ENCODE assay signal across 22 cellular contexts in the genomic region with DNA sequence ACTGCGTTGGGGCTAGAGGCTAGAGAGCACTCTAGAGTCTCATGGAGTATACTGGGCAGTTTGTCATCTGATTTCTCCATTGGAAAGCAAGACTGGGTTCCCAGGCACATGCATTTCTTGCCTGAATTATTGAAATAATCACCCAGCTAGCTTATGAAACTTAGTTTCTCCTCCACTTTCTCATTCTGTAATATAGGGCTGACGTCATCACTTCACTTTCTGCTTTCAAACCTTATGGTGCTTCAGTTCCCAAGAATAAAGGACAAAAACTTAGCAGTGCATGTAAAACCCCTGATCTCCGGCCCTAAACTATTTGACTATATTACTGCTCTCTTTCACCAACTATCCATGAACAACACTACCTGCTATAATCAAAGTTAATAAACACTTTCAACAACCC.
DNase-seq lines count a peak whose midpoint lies in the region; ATAC-seq, FAIRE-seq and TF ChIP-seq lines count a peak whose summit lies in the region.
"Had no signal": no experiment of that assay in that cellular context is flagged by ENCODE, and none has a peak within 500 bp of the region (broad histone marks: within the 10 kb centered on the region; RNA-seq: fewer than 3 reads in every experiment).

No MANE protein-coding gene starts in this region.

- 7% methylated on average over 3 of the region's 3 CpGs for WGBS in K562 (ENCODE audit: insufficient coverage, low coverage, missing lambda C conversion rate)

- H3K27ac ChIP-seq in GM23338 (ENCODE audit: low read depth) (no peak overlapping the region), K562 (ENCODE audit: extremely low read depth, low read depth, low read length) (no peak overlapping the region)
- H3K27ac ChIP-seq: BLaER1 had no signal

- CTCF ChIA-PET in K562 (lab: Yijun Ruan, JAX; ENCODE audit: low intra/inter-chr PET ratio), result interaction anchor here (2.7 to 6.6 kb wide), 2 partner anchors 147 to 212 kb away, joined by 24 to 83 read pairs; a partner anchor contains a TSS

- no peaks in the 10 kb centered on the region for H3K9me2 ChIP-seq in GM23338 (ENCODE audit: insufficient read depth)

- no peaks in the 10 kb centered on the region for H3K9me1 ChIP-seq in K562 (ENCODE audit: control insufficient read depth, insufficient read depth, low read length)

- POLR2A ChIA-PET in K562 (lab: Yijun Ruan, JAX), result no interaction called here

- no peak for FAIRE-seq in K562 (lab: Jason Lieb, UNC)
- FAIRE-seq: A204.1, D721Med, GM12892, GM18507 had no signal

- intact Hi-C loops in K562 (cut with micrococcal nuclease), result loop anchor here (5.0 to 10.0 kb wide), 3 partner anchors 96 to 798 kb away; no protein-coding TSS in a partner anchor

- no peak for TF ChIP-seq RAD21 in K562 (CRISPR knock-in tag; conservative IDR thresholded peaks at IDR 0.05 in 1 of 2, IDR thresholded peaks at IDR 0.05 in 1 of 2)

- no peaks in the 10 kb centered on the region for H3K36me3 Mint-ChIP-seq in GM23338 (ENCODE audit: low read depth)
- H3K36me3 Mint-ChIP-seq: CD14-positive monocyte; CD4-positive, CD25-positive, alpha-beta regulatory T cell; CD8-positive, alpha-beta T cell had no signal

- H3F3A ChIP-seq in GM23338 (replicated peaks; ENCODE audit: low read depth), result no peaks in the 10 kb centered on the region

- no peaks in the 10 kb centered on the region for H3K4me1 ChIP-seq in GM23338 (ENCODE audit: insufficient read depth)
- no peaks in the 10 kb centered on the region for H3K4me1 ChIP-seq in K562 (replicated peaks in 1 of 2; ENCODE audit: control insufficient read depth in 2 of 2, insufficient read depth in 2 of 2, low read length in 2 of 2)
- H3K4me1 ChIP-seq: BE2C, BLaER1, Caco-2 had no signal

- no peak overlapping the region for H3K27ac Mint-ChIP-seq in GM23338
- H3K27ac Mint-ChIP-seq: CD14-positive monocyte; CD4-positive, CD25-positive, alpha-beta regulatory T cell; CD8-positive, alpha-beta T cell had no signal

- peaks cover 7% of the 10 kb centered on the region for H3K4me1 Mint-ChIP-seq in GM23338
- H3K4me1 Mint-ChIP-seq: CD14-positive monocyte had no signal

- H2AFZ ChIP-seq in GM23338, result peak overlapping the region; percentile 24; the same call in 1 of the 2 replicates
- no peak overlapping the region for H2AFZ ChIP-seq in K562 (ENCODE audit: low read depth, low read length)

- no peaks in the 10 kb centered on the region for H3K27me3 Mint-ChIP-seq in GM23338 (ENCODE audit: insufficient read depth, low read depth, poor library complexity)

- no peak overlapping the region for H3K4me2 ChIP-seq in GM23338
- no peak overlapping the region for H3K4me2 ChIP-seq in K562 (ENCODE audit: insufficient read depth, low read length)
- H3K4me2 ChIP-seq: BLaER1 had no signal

- H3K9me3 Mint-ChIP-seq in GM23338, result no peaks in the 10 kb centered on the region
- H3K9me3 Mint-ChIP-seq: CD14-positive monocyte; CD8-positive, alpha-beta T cell had no signal

- in situ Hi-C loops in SK-MEL-5 (cut with HindIII; ENCODE audit: low pct_unique_long_range_greater_than_20kb, low sequenced_read_pairs), result no loop called here
- in situ Hi-C loops in K562 (cut with MboI), result loop anchor here (5.0 to 25.0 kb wide), 4 partner anchors 156 to 801 kb away; a partner anchor contains a TSS

- no TSS peak for BruUV-seq in K562 (replicated peaks; lab: Mats Ljungman, UMichigan)

- H3K4me3 ChIP-seq in GM23338 (no peak overlapping the region), K562 (no peak overlapping the region)
- H3K4me3 ChIP-seq: BLaER1 had no signal

- no peak for DNase-seq in GM23338 (ENCODE audit: low spot score)
- peak; percentile 12 for DNase-seq in SK-MEL-5 (ENCODE audit: low read depth, low spot score)
- DNase-seq in K562 (ENCODE audit: extremely low read depth in 1 of 4, low spot score in 3 of 4), result no peak
- no peak for DNase-seq in retina
- no peak for DNase-seq in stimulated activated naive CD4-positive, alpha-beta T cell treated with Interleukin-2 at 50 U/mL for 16 hours (lab: John Stamatoyannopoulos, UW)
- no peak for DNase-seq in H4 (ENCODE audit: low spot score)
- DNase-seq: 8988T; ACHN; BE2C; C1 segment of cervical spinal cord; Caco-2; Calu3; CD4-positive, CD25-positive, alpha-beta regulatory T cell; CD8-positive, alpha-beta T cell; DMS79 treated with DMSO at 0.1 percent for 48 hours; GF-D8 had no signal

- TF ChIP-seq CTCF in GM23338 (conservative IDR thresholded peaks at IDR 0.05; ENCODE audit: low read depth in 2 of 2) (no peak), K562 (IDR thresholded peaks at IDR 0.05 in 2 of 3, conservative IDR thresholded peaks at IDR 0.05 in 1 of 3; ENCODE audit: insufficient read depth in 2 of 3, low read depth in 1 of 3, low read length in 3 of 3) (no peak)

- H3K9me3 ChIP-seq in K562 (replicated peaks; ENCODE audit: control insufficient read depth, insufficient read depth, low read depth, low read length), result no peaks in the 10 kb centered on the region
- H3K9me3 ChIP-seq: BE2C, BLaER1, Caco-2 had no signal

- TF ChIP-seq EP300 in K562 (IDR thresholded peaks at IDR 0.05; ENCODE audit: low read length), result no peak

- no peaks in the 10 kb centered on the region for H3K27me3 ChIP-seq in GM23338 (ENCODE audit: insufficient read depth)
- H3K27me3 ChIP-seq in K562 (ENCODE audit: control insufficient read depth in 2 of 2, insufficient read depth in 2 of 2, low read length in 2 of 2), result no peaks in the 10 kb centered on the region
- H3K27me3 ChIP-seq: BLaER1 had no signal

- no peaks in the 10 kb centered on the region for H4K20me1 ChIP-seq in GM23338 (replicated peaks; ENCODE audit: insufficient read depth)
- no peaks in the 10 kb centered on the region for H4K20me1 ChIP-seq in K562 (replicated peaks; ENCODE audit: control insufficient read depth, insufficient read depth, low read length)
- H4K20me1 ChIP-seq: BLaER1 had no signal

- no peak for TF ChIP-seq POLR2A in K562 (conservative IDR thresholded peaks at IDR 0.05)

- H3K36me3 ChIP-seq in GM23338 (ENCODE audit: insufficient read depth) (no peaks in the 10 kb centered on the region), K562 (ENCODE audit: control insufficient read depth, insufficient read depth, low read length) (no peaks in the 10 kb centered on the region)
- H3K36me3 ChIP-seq: BE2C, BLaER1 had no signal

- no peaks in the 10 kb centered on the region for H3K79me2 ChIP-seq in GM23338 (replicated peaks; ENCODE audit: insufficient read depth)
- H3K79me2 ChIP-seq in K562 (ENCODE audit: control insufficient read depth, insufficient read depth, low read length), result no peaks in the 10 kb centered on the region

- H3K4me3 Mint-ChIP-seq in GM23338, result no peak overlapping the region
- H3K4me3 Mint-ChIP-seq: CD14-positive monocyte; CD4-positive, CD25-positive, alpha-beta regulatory T cell; CD8-positive, alpha-beta T cell had no signal

- no peak overlapping the region for H3K9ac ChIP-seq in K562 (ENCODE audit: insufficient read depth in 1 of 2, low read depth in 2 of 2, low read length in 2 of 2)
- H3K9ac ChIP-seq: BLaER1 had no signal

- ATAC-seq in GM23338 (no peak), K562 (no peak)
- ATAC-seq: CD8-positive, alpha-beta T cell had no signal

TF ChIP-seq in GM23338, 12 proteins besides CTCF, POLR2A, EP300 and RAD21:
- TF ChIP-seq ZNF114 (CRISPR knock-in tag; IDR thresholded peaks at IDR 0.05) (no peak), EZH2 (IDR thresholded peaks at IDR 0.05; ENCODE audit: low read depth, unreplicated experiment) (no peak), EZH2phosphoT487 (IDR thresholded peaks at IDR 0.05; ENCODE audit: unreplicated experiment) (no peak), ZNF331 (CRISPR knock-in tag; IDR thresholded peaks at IDR 0.05; ENCODE audit: low read depth) (no peak), STAT1 (IDR thresholded peaks at IDR 0.05; ENCODE audit: unreplicated experiment) (no peak), JUNB (IDR thresholded peaks at IDR 0.05; ENCODE audit: unreplicated experiment) (no peak), NANOG (IDR thresholded peaks at IDR 0.05; ENCODE audit: borderline replicate concordance) (no peak), CREB1 (CRISPR knock-in tag; IDR thresholded peaks at IDR 0.05; ENCODE audit: low read depth) (no peak)
TF ChIP-seq in GM23338: peak in this region for 0.

TF ChIP-seq in K562, 482 proteins besides CTCF, POLR2A, EP300 and RAD21 (continues in another document):
- TF ChIP-seq ATF1 (CRISPR knock-in tag; IDR thresholded peaks at IDR 0.05), result no peak
- TF ChIP-seq ATF1 (tag; IDR thresholded peaks at IDR 0.05), result peak; percentile 31; the same call in 1 of the 2 replicates
- no peak for TF ChIP-seq SNIP1 (IDR thresholded peaks at IDR 0.05; ENCODE audit: low read depth)
- TF ChIP-seq, protein P1, sequence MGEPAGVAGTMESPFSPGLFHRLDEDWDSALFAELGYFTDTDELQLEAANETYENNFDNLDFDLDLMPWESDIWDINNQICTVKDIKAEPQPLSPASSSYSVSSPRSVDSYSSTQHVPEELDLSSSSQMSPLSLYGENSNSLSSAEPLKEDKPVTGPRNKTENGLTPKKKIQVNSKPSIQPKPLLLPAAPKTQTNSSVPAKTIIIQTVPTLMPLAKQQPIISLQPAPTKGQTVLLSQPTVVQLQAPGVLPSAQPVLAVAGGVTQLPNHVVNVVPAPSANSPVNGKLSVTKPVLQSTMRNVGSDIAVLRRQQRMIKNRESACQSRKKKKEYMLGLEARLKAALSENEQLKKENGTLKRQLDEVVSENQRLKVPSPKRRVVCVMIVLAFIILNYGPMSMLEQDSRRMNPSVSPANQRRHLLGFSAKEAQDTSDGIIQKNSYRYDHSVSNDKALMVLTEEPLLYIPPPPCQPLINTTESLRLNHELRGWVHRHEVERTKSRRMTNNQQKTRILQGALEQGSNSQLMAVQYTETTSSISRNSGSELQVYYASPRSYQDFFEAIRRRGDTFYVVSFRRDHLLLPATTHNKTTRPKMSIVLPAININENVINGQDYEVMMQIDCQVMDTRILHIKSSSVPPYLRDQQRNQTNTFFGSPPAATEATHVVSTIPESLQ (CRISPR knock-in tag; IDR thresholded peaks at IDR 0.05), result no peak
- TF ChIP-seq, protein P2, sequence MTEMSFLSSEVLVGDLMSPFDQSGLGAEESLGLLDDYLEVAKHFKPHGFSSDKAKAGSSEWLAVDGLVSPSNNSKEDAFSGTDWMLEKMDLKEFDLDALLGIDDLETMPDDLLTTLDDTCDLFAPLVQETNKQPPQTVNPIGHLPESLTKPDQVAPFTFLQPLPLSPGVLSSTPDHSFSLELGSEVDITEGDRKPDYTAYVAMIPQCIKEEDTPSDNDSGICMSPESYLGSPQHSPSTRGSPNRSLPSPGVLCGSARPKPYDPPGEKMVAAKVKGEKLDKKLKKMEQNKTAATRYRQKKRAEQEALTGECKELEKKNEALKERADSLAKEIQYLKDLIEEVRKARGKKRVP (CRISPR knock-in tag; IDR thresholded peaks at IDR 0.05), result no peak
- TF ChIP-seq CCAR2 (IDR thresholded peaks at IDR 0.05; ENCODE audit: low read depth, low read length), result no peak
- TF ChIP-seq, protein P3, sequence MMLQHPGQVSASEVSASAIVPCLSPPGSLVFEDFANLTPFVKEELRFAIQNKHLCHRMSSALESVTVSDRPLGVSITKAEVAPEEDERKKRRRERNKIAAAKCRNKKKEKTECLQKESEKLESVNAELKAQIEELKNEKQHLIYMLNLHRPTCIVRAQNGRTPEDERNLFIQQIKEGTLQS (IDR thresholded peaks at IDR 0.05), result peak; percentile 78
- TF ChIP-seq, protein P3 (CRISPR knock-in tag; conservative IDR thresholded peaks at IDR 0.05), result no peak
